Comparison of ENCODE assay signal across 15 cellular contexts in the genomic region with DNA sequence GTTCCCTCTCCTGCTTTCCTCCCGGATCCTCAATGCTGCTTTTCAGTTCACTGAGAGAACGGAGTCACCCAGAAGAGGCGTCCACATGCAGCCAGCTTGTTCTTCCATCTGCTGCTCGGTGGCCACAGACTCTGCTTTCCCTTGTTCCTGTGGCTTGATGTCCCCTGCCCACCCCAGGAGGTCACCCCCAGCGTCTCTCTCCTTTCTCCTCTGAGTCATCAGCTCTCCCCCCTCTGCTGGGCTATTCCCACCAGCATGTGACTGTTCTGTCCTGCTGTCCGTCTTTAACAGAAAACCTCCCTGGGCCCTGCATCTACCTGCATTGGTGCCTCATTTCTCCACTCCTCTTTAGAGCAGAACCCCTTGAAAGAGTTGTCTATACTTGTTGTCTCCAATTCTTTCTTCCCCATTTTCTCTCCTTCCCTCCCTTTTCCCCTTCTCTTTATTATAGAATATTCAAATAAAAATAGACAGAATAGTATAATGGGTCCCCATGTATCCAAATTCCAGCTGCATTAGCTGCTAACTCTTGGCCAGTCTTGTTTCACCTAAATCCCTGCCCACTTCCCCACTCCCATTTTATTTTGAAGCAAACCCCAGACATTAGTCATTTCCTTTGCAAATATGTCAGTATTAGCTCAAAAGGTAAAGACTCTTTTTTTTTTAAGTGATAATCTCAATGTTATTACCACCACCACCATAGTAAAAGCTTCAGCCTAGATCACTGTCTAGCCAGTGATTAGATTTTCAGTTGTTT. TPM values are rescaled to one million over a fixed set of nuclear protein-coding genes. Genes with fewer than 3 reads are reported as not detected.
DNase-seq lines count a peak whose midpoint lies in the region; ATAC-seq and TF ChIP-seq lines count a peak whose summit lies in the region.
"Had no signal": no experiment of that assay in that cellular context is flagged by ENCODE, and none has a peak within 500 bp of the region (broad histone marks: within the 10 kb centered on the region; RNA-seq: fewer than 3 reads in every experiment).

No MANE protein-coding gene starts in this region.

- H3K27ac ChIP-seq in HEK293 (ENCODE audit: extremely low read depth, low read depth, low read length), result no peak overlapping the region
- H3K27ac ChIP-seq: KMS-11, left lung, vagina had no signal

- H3K4me1 Mint-ChIP-seq in Caco-2 (ENCODE audit: low read depth, unreplicated experiment) (peaks cover 8% of the 10 kb centered on the region), brain (peaks cover 30% of the 10 kb centered on the region), nephron (peaks cover 13% of the 10 kb centered on the region)

- H3K27me3 Mint-ChIP-seq in Caco-2 (ENCODE audit: insufficient read depth, unreplicated experiment) (no peaks in the 10 kb centered on the region), brain (peaks cover 3% of the 10 kb centered on the region), nephron (ENCODE audit: low read depth) (no peaks in the 10 kb centered on the region)
- H3K27me3 Mint-ChIP-seq: activated naive CD4-positive, alpha-beta T cell treated with anti-CD3 and anti-CD28 coated beads, Interleukin-2, amount 10 ng/mL, durations not matched to agents 7 days and 5 days; naive B cell had no signal

- H3K4me3 ChIP-seq in Caco-2 (ENCODE audit: low read depth, low read length) (no peak overlapping the region), HEK293 (ENCODE audit: low read depth, low read length) (no peak overlapping the region)
- H3K4me3 ChIP-seq: left lung, vagina had no signal

- intact Hi-C loops in Caco-2 (cut with micrococcal nuclease; ENCODE audit: unreplicated experiment), result no loop called here

- H3K9me3 ChIP-seq in Caco-2 (no peaks in the 10 kb centered on the region), HEK293 (ENCODE audit: control insufficient read depth, insufficient read depth, low read depth, low read length) (no peaks in the 10 kb centered on the region)
- H3K9me3 ChIP-seq: left lung, vagina had no signal

- H3K36me3 Mint-ChIP-seq in Caco-2 (ENCODE audit: insufficient read depth, unreplicated experiment), result peaks cover 62% of the 10 kb centered on the region
- H3K36me3 Mint-ChIP-seq in brain, result peaks cover 73% of the 10 kb centered on the region
- peaks cover 65% of the 10 kb centered on the region for H3K36me3 Mint-ChIP-seq in nephron (ENCODE audit: low read depth)

- no peaks in the 10 kb centered on the region for H3K9me3 Mint-ChIP-seq in Caco-2 (ENCODE audit: unreplicated experiment)
- H3K9me3 Mint-ChIP-seq in brain, result peaks cover 0 to 10% (median 3%) of the 10 kb centered on the region in 5 experiments
- peaks cover 3% of the 10 kb centered on the region for H3K9me3 Mint-ChIP-seq in nephron
- H3K9me3 Mint-ChIP-seq: activated naive CD4-positive, alpha-beta T cell treated with anti-CD3 and anti-CD28 coated beads, Interleukin-2, amount 10 ng/mL, durations not matched to agents 7 days and 5 days; naive B cell had no signal

- POLR2A ChIA-PET in Caco-2 (lab: Charles Lee), result no interaction called here
- POLR2A ChIA-PET in HEK293 (lab: Yijun Ruan, JAX), result no interaction called here

- H3K27me3 ChIP-seq in Caco-2 (replicated peaks; ENCODE audit: control insufficient read depth, insufficient read depth, low read length), result no peaks in the 10 kb centered on the region
- H3K27me3 ChIP-seq: left lung, vagina had no signal

- no peak for ATAC-seq in GM21529 (IDR thresholded peaks at IDR 0.05; ENCODE audit: unreplicated experiment)
- no peak for ATAC-seq in HG03097 (IDR thresholded peaks at IDR 0.05; ENCODE audit: low FRiP score, unreplicated experiment)
- ATAC-seq: left lung had no signal

- BruUV-seq in Caco-2 (replicated peaks; lab: Mats Ljungman, UMichigan), result TSS peak; percentile 1

- peaks cover 8% of the 10 kb centered on the region for H3K36me3 ChIP-seq in Caco-2 (ENCODE audit: control insufficient read depth, insufficient read depth, low read length)
- peaks cover 29 to 74% of the 10 kb centered on the region in 2 experiments for H3K36me3 ChIP-seq in HEK293 (ENCODE audit: control insufficient read depth in 2 of 2, insufficient read depth in 1 of 2, low read length in 2 of 2)

- TF ChIP-seq CTCF in Caco-2 (IDR thresholded peaks at IDR 0.05; ENCODE audit: insufficient read depth in 1 of 2, low read depth in 1 of 2, low read length in 1 of 2, severe bottlenecking in 1 of 2, unreplicated experiment in 1 of 2) (no peak), HEK293 (tag by site-specific recombination; IDR thresholded peaks at IDR 0.05) (no peak), brain (conservative IDR thresholded peaks at IDR 0.05) (no peak), nephron (IDR thresholded peaks at IDR 0.05; ENCODE audit: unreplicated experiment in 3 of 3) (no peak)

- H3K4me1 ChIP-seq in Caco-2, result no peaks in the 10 kb centered on the region; the same call in 1 of the 2 replicates
- no peaks in the 10 kb centered on the region for H3K4me1 ChIP-seq in HEK293 (ENCODE audit: control insufficient read depth, insufficient read depth, low read length)

- H3K4me3 Mint-ChIP-seq in Caco-2 (ENCODE audit: unreplicated experiment) (no peak overlapping the region), brain (peak overlapping the region in 4 of 5 experiments; percentile 42 to 75 (median 56)), nephron (peak overlapping the region; percentile 40 to 85 (median 80))
- H3K4me3 Mint-ChIP-seq: activated naive CD4-positive, alpha-beta T cell treated with anti-CD3 and anti-CD28 coated beads, Interleukin-2, amount 10 ng/mL, durations not matched to agents 7 days and 5 days had no signal

- DNase-seq in Caco-2 (no peak), NCI-H2029 treated with DMSO at 0.1 percent for 48 hours (lab: John Stamatoyannopoulos, UW) (no peak)
- DNase-seq: activated naive CD4-positive, alpha-beta T cell treated with anti-CD3 and anti-CD28 coated beads, Interleukin-2, amount 10 ng/mL, durations not matched to agents 7 days and 5 days; left lung; naive B cell; NCI-H1694; NCI-H69; stimulated activated CD4-positive, alpha-beta T cell treated with anti-CD3 and anti-CD28 coated beads, Interleukin-4, amount 100 ng/mL, for 1 hour had no signal

- CTCF ChIA-PET in Caco-2 (lab: Charles Lee), result interaction anchor here (0.6 kb wide), 1 partner anchor 605 kb away, joined by 3 read pairs; no protein-coding TSS in a partner anchor
- CTCF ChIA-PET in HEK293 (lab: Yijun Ruan, JAX), result no interaction called here

- H3K27ac Mint-ChIP-seq in Caco-2 (ENCODE audit: unreplicated experiment), result no peak overlapping the region
- peak overlapping the region in 1 of 5 experiments; percentile 59 for H3K27ac Mint-ChIP-seq in brain
- H3K27ac Mint-ChIP-seq in nephron, result no peak overlapping the region

TF ChIP-seq in HEK293, 187 proteins besides CTCF, POLR2A, EP300 and RAD21:
- TF ChIP-seq GLIS1 (tag by site-specific recombination; IDR thresholded peaks at IDR 0.05) (peak; percentile 84), ZBTB48 (tag by site-specific recombination; IDR thresholded peaks at IDR 0.05) (no peak), ZNF341 (tag by site-specific recombination; IDR thresholded peaks at IDR 0.05; ENCODE audit: low read depth) (0 out of 2 replicates have a peak, but pooled peaks have one; percentile 22), HOXD13 (CRISPR knock-in tag; IDR thresholded peaks at IDR 0.05; ENCODE audit: borderline replicate concordance) (no peak), ZIC2 (tag by site-specific recombination; IDR thresholded peaks at IDR 0.05) (peak; percentile 73)

RNA-seq across cellular contexts. Expression of a gene that starts 4.1 kb away (rescaled TPM):
- total RNA-seq in Caco-2 (2022), result 35.7 and 44.0 TPM in 2 replicates
- polyA plus RNA-seq in brain (ENCODE audit: insufficient read depth, low read depth, low replicate concordance), result 22.1 TPM

RNA-seq across cellular contexts. Expression of a gene that starts 40.0 kb away (rescaled TPM):
- total RNA-seq in Caco-2 (2022), result 15.9 and 18.6 TPM in 2 replicates
- 14.7 TPM for polyA plus RNA-seq in brain (ENCODE audit: insufficient read depth, low read depth, low replicate concordance)

RNA-seq across cellular contexts. Expression of a gene that starts 52.2 kb away (rescaled TPM):
- 13.0 and 13.4 TPM in 2 replicates for total RNA-seq in Caco-2 (2022)
- 7.5 TPM for polyA plus RNA-seq in brain (ENCODE audit: insufficient read depth, low read depth, low replicate concordance)
